17 cellular contexts compared by ENCODE assay signal in the genomic region with DNA sequence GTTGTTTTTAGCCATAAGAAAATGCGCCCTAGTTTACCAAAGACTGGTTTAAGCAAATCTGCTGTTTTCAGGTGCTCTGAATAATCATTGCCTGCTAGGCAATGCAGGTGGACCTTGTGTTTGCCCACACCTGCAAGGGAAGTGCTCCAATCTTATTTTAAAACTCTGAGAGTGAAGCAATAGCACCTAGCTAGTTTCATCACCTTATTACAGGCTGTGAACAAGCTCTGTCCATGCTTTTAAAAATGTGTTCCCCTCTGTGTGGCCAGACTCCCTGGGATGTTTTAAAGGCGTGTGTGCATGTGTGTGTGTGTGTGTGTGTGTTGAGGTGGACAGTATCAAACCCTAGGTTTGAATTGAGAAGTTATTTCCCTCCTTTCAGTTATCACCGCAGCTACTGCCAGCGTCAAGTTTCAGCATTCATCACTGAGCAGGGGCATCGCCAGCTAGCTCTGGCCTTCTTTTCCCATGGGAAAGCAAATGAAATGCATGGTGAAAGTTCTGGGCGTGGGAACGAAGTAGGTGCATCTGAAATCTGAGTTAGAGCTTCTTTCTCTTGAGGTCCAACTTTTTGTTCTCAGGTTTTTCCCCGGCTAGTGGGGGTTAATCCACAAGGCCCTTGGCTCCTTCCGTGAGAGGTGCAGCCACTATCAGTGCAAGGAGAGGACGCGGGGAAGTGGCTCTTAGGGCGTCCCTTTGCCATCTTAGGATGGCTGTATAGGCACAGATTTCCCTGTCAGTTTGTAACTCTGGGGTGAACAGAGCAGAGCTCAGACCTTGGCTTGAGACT. TPM values are rescaled to one million over a fixed set of nuclear protein-coding genes. Genes with fewer than 3 reads are reported as not detected.
DNase-seq lines count a peak whose midpoint lies in the region; ATAC-seq, FAIRE-seq and TF ChIP-seq lines count a peak whose summit lies in the region.
"Had no signal": no experiment of that assay in that cellular context is flagged by ENCODE, and none has a peak within 500 bp of the region (broad histone marks: within the 10 kb centered on the region; RNA-seq: fewer than 3 reads in every experiment).

No MANE protein-coding gene starts in this region.

- FAIRE-seq in GM12891 (lab: Jason Lieb, UNC), result peak; percentile 86
- FAIRE-seq: colon, G401.6 had no signal

- DNase-seq in GM12891 (ENCODE audit: insufficient read length, low spot score) (no peak), RWPE2 (ENCODE audit: low spot score) (peak; percentile 59), posterior vena cava (ENCODE audit: low spot score) (peak; percentile 74), NCI-H82 (lab: John Stamatoyannopoulos, UW) (no peak), prostate gland (ENCODE audit: low spot score) (no peak), Ammon's horn (ENCODE audit: low spot score) (no peak)
- DNase-seq: BE2C; glutamatergic neuron; GOT3; NCI-H2171 treated with DMSO at 0.1 percent for 48 hours; nucleus accumbens; PC-3; stimulated activated CD4-positive, alpha-beta T cell treated with anti-CD3 and anti-CD28 coated beads, Interleukin-15, amount 100 ng/mL, for 24 hours; thyroid gland had no signal

- no peaks in the 10 kb centered on the region for H3K4me1 ChIP-seq in RWPE2 (ENCODE audit: insufficient read depth, poor library complexity, severe bottlenecking)
- H3K4me1 ChIP-seq in prostate gland (replicated peaks), result no peaks in the 10 kb centered on the region
- H3K4me1 ChIP-seq: BE2C had no signal

- H3K36me3 ChIP-seq in RWPE2 (ENCODE audit: low read depth) (no peaks in the 10 kb centered on the region), prostate gland (no peaks in the 10 kb centered on the region)
- H3K36me3 ChIP-seq: BE2C, thyroid gland had no signal

- TF ChIP-seq POLR2A in GM12891 (IDR thresholded peaks at IDR 0.05; ENCODE audit: low read depth, low read length), result no peak
- no peak for TF ChIP-seq POLR2A in prostate gland (IDR thresholded peaks at IDR 0.05)

- 83% methylated on average over 12 of the region's 12 CpGs for WGBS in prostate gland

- TF ChIP-seq CTCF in RWPE2 (IDR thresholded peaks at IDR 0.05; ENCODE audit: poor library complexity, severe bottlenecking) (no peak), prostate gland (IDR thresholded peaks at IDR 0.05) (no peak)

- ATAC-seq in GM21526 (IDR thresholded peaks at IDR 0.05; ENCODE audit: low FRiP score, unreplicated experiment) (peak; percentile 26), RWPE2 (ENCODE audit: low read depth) (no peak)
- ATAC-seq: PC-3 had no signal

- H3K27ac ChIP-seq in RWPE2 (ENCODE audit: poor library complexity, severe bottlenecking), result no peak overlapping the region
- no peak overlapping the region for H3K27ac ChIP-seq in prostate gland
- H3K27ac ChIP-seq: thyroid gland had no signal

- H3K9me3 ChIP-seq in RWPE2 (ENCODE audit: severe bottlenecking), result peaks cover 3% of the 10 kb centered on the region
- H3K9me3 ChIP-seq in prostate gland, result no peaks in the 10 kb centered on the region
- H3K9me3 ChIP-seq: thyroid gland had no signal

- H3K27me3 ChIP-seq in RWPE2 (ENCODE audit: insufficient read depth, poor library complexity, severe bottlenecking) (no peaks in the 10 kb centered on the region), prostate gland (replicated peaks; ENCODE audit: insufficient read depth) (no peaks in the 10 kb centered on the region)
- H3K27me3 ChIP-seq: thyroid gland had no signal

- no peak overlapping the region for H3K4me3 ChIP-seq in RWPE2 (ENCODE audit: severe bottlenecking)
- no peak overlapping the region for H3K4me3 ChIP-seq in prostate gland
- H3K4me3 ChIP-seq: thyroid gland had no signal

- intact Hi-C loops in posterior vena cava (cut with DNase I) (no loop called here), prostate gland (cut with DNase I) (no loop called here)

TF ChIP-seq in GM12891, 5 proteins besides CTCF, POLR2A, EP300 and RAD21:
- no peak for TF ChIP-seq POU2F2 (IDR thresholded peaks at IDR 0.05; ENCODE audit: low read depth, low read length)
- TF ChIP-seq TAF1 (IDR thresholded peaks at IDR 0.05; ENCODE audit: low read depth, low read length), result no peak
- no peak; the same call in 1 of the 2 replicates for TF ChIP-seq SPI1 (IDR thresholded peaks at IDR 0.05; ENCODE audit: low read depth, low read length)
- no peak for TF ChIP-seq POLR2AphosphoS5 (IDR thresholded peaks at IDR 0.05; ENCODE audit: low read depth, low read length)
- TF ChIP-seq PAX5 (IDR thresholded peaks at IDR 0.05; ENCODE audit: insufficient read depth, low read length, severe bottlenecking), result no peak

RNA-seq across cellular contexts. Expression of gene DUSP22, which starts 30.8 kb away (rescaled TPM):
- 90.4 TPM for polyA plus RNA-seq in GM12891 (2012; ENCODE audit: low read depth, missing spikeins)
- 10 to 100 TPM; 45.7 to 51.8 TPM for total RNA-seq in posterior vena cava
- total RNA-seq in prostate gland, result 10 to 100 TPM; 29.8 to 95.8 TPM

Comparison
In these comparisons a context has a peak if more than half of its experiments do, and no peak if none do; other contexts are left out.
1. DNase-seq: peak in RWPE2 (single experiment) and posterior vena cava (single experiment); none in GM12891 (single experiment), NCI-H82 (single experiment), prostate gland (single experiment) and Ammon's horn (single experiment).